8 cellular contexts compared by ENCODE assay signal in genomic region chr1:167721617-167722151, GRCh38. TPM values are rescaled to one million over a fixed set of nuclear protein-coding genes. Genes with fewer than 3 reads are reported as not detected.
DNase-seq lines count a peak whose midpoint lies in the region; ATAC-seq and TF ChIP-seq lines count a peak whose summit lies in the region.

TSS of gene MPZL1 (plus strand) at chr1:167721982. CDS start at chr1:167722152, 170 bp downstream.

- H3K27ac ChIP-seq in transverse colon, result peak within 1 kb of the TSS; percentile 92 to 98 (median 94)

- peaks cover 35% of the 10 kb centered on the region for H3K4me1 ChIP-seq in adipocyte (ENCODE audit: control insufficient read depth, insufficient read depth, low read length)
- peaks cover 13 to 53% (median 33%) of the 10 kb centered on the region in 4 donors for H3K4me1 ChIP-seq in transverse colon

- 0 to 1% methylated on average over 4 to 47 of the region's 52 CpGs for WGBS in transverse colon (ENCODE audit: low coverage in 1 of 2), 2 donors

- ATAC-seq in HG02642 (IDR thresholded peaks at IDR 0.05; ENCODE audit: poor library complexity, unreplicated experiment), result peak; percentile 95

- peak; percentile 86 for DNase-seq in NCI-H1105 (lab: John Stamatoyannopoulos, UW)
- DNase-seq in T follicular helper cell (ENCODE audit: low read depth), result peak; percentile 82
- DNase-seq in adipocyte (ENCODE audit: low read depth), result peak; percentile 98
- peak; percentile 99 for DNase-seq in cardiac septum (ENCODE audit: low spot score)
- peak; percentile 92 for DNase-seq in pons (ENCODE audit: low spot score)
- DNase-seq in transverse colon, result peak; percentile 98

- TF ChIP-seq CTCF in GM12875 (IDR thresholded peaks at IDR 0.05; ENCODE audit: borderline replicate concordance, insufficient read depth, low read depth, low read length), result no peak
- no peak for TF ChIP-seq CTCF in transverse colon (IDR thresholded peaks at IDR 0.05)

- H3K36me3 ChIP-seq in adipocyte (ENCODE audit: control insufficient read depth, insufficient read depth, low read length, severe bottlenecking) (no peaks in the 10 kb centered on the region), transverse colon (no peaks in the 10 kb centered on the region)

- H3K27me3 ChIP-seq in adipocyte (replicated peaks; ENCODE audit: control insufficient read depth, insufficient read depth, low read length) (no peaks in the 10 kb centered on the region), transverse colon (no peaks in the 10 kb centered on the region)

- TF ChIP-seq EP300 in transverse colon (IDR thresholded peaks at IDR 0.05; ENCODE audit: low read depth), result no peak

- H3K4me3 ChIP-seq in GM12875 (ENCODE audit: low read depth, low read length) (peak within 1 kb of the TSS; percentile 77), adipocyte (ENCODE audit: low read length) (peak within 1 kb of the TSS; percentile 94), transverse colon (peak within 1 kb of the TSS; percentile 88 to 100 (median 98))

- peak within 1 kb of the TSS; percentile 93 for H3K9ac ChIP-seq in adipocyte (ENCODE audit: low read length)

- H3K9me3 ChIP-seq in adipocyte (ENCODE audit: control insufficient read depth, low read length) (no peaks in the 10 kb centered on the region), transverse colon (no peaks in the 10 kb centered on the region)

- peak; percentile 77 for TF ChIP-seq POLR2A in transverse colon (IDR thresholded peaks at IDR 0.05)

- intact Hi-C loops in cardiac septum (cut with DNase I), result loop anchor here (2.0 to 5.0 kb wide), 3 partner anchors 81 to 361 kb away; partner anchors contain the start of genes DCAF6 and MPC2
- intact Hi-C loops in transverse colon (cut with DNase I; ENCODE audit: low total_unique reads), result loop anchor here (2.0 kb wide), 1 partner anchor 215 kb away; the partner anchor contains the start of genes DCAF6 and MPC2

- in situ Hi-C loops in transverse colon (cut with MboI; ENCODE audit: low pct_ligation_motif_present in 1 of 4, low pct_unique_long_range_greater_than_20kb in 1 of 4, low sequenced_read_pairs in 3 of 4), result loop anchor here in 3 of 4 donors (10.0 to 25.0 kb wide), 3 partner anchors 93 to 216 kb away; partner anchors contain the start of genes DCAF6 (in 3 of the 3) and MPC2 (in 3 of the 3)

RNA-seq across cellular contexts. Expression of gene MPZL1, which starts in this region (rescaled TPM):
- total RNA-seq in cardiac septum, result 35.7 TPM
- 10 to 100 TPM; 32.9 to 79.5 (median 58.2) TPM for total RNA-seq in transverse colon

Comparison
In these comparisons a context has a peak if more than half of its experiments do, and no peak if none do; other contexts are left out.
1. Peak in every context shown above with its lines: DNase-seq, ATAC-seq, H3K4me3 ChIP-seq and H3K27ac ChIP-seq.